In the genomic region with DNA sequence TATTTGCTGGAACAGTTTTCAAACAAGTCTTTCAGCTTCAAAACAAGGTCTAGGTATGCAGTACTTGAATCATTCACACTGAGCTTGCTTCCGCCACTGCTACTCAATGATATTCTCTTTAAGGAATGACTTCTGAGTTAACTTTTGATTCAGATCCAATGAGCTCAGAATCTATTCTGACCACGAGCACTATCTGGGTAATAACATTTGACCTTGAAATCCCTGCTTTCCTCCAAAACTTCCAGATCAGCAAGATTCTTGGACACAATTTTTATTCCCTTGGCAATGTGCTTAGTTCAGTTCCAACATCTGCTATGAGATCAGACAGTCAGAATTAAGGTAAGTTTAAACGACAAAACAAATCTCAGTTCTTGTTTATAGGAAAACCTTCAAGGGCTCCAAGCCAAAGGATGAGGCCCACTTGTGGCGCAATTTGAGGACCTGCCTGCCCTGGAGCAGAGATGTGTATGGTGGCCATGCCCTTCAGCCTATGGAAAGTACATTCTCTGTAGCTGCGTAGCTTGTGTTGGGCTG, we compare ENCODE assay signal across 8 cellular contexts.
DNase-seq lines count a peak whose midpoint lies in the region; ATAC-seq, FAIRE-seq and TF ChIP-seq lines count a peak whose summit lies in the region.

No MANE protein-coding gene starts in this region.

- ATAC-seq in activated T-helper 17 cell treated with anti-CD3 and anti-CD28 coated beads, Interleukin-2, amount 50 U/mL, for 72 hours (replicated peaks): peak; percentile 6
- ATAC-seq in heart left ventricle (peak in 3 of 4 donors; percentile 25 to 54 (median 48)), GM21786 (IDR thresholded peaks at IDR 0.05; ENCODE audit: unreplicated experiment) (no peak), GM21529 (IDR thresholded peaks at IDR 0.05; ENCODE audit: unreplicated experiment) (no peak)
- ATAC-seq in stimulated activated effector memory CD8-positive, alpha-beta T cell treated with anti-CD3 and anti-CD28 coated beads, Interleukin-12 subunit alpha, Interleukin-12 subunit beta, amount 100 ng/mL, for 72 hours: no peak

- H3K4me3 ChIP-seq in heart left ventricle: peak overlapping the region in 9 of 12 donors; percentile 6 to 47 (median 42)

- no peak for TF ChIP-seq CTCF in heart left ventricle (IDR thresholded peaks at IDR 0.05)

- no peak for TF ChIP-seq POLR2A in heart left ventricle (IDR thresholded peaks at IDR 0.05)

- H3K4me1 Mint-ChIP-seq in activated T-helper 17 cell treated with anti-CD3 and anti-CD28 coated beads, Interleukin-2, amount 50 U/mL, for 72 hours: peaks cover 78% of the 10 kb centered on the region
- H3K4me1 Mint-ChIP-seq in stimulated activated effector memory CD8-positive, alpha-beta T cell treated with anti-CD3 and anti-CD28 coated beads, Interleukin-12 subunit alpha, Interleukin-12 subunit beta, amount 100 ng/mL, for 72 hours: peaks cover 83% of the 10 kb centered on the region

- WGBS in heart left ventricle, 4 donors: 35 to 45% (median 43%) methylated on average over 5 of the region's 5 CpGs

- H3K4me3 Mint-ChIP-seq in activated T-helper 17 cell treated with anti-CD3 and anti-CD28 coated beads, Interleukin-2, amount 50 U/mL, for 72 hours: peak overlapping the region; percentile 85
- peak overlapping the region; percentile 77 for H3K4me3 Mint-ChIP-seq in stimulated activated effector memory CD8-positive, alpha-beta T cell treated with anti-CD3 and anti-CD28 coated beads, Interleukin-12 subunit alpha, Interleukin-12 subunit beta, amount 100 ng/mL, for 72 hours

- DNase-seq in GM18507 (ENCODE audit: extremely low spot score, insufficient read length, low read depth) (no peak), heart left ventricle (peak in 1 of 5 donors; percentile 41), GDM1 (lab: John Stamatoyannopoulos, UW) (no peak), DMS114 treated with DMSO at 0.1 percent for 48 hours (lab: John Stamatoyannopoulos, UW; ENCODE audit: unreplicated experiment) (no peak)
- no peak for DNase-seq in stimulated activated effector memory CD8-positive, alpha-beta T cell treated with anti-CD3 and anti-CD28 coated beads, Interleukin-12 subunit alpha, Interleukin-12 subunit beta, amount 100 ng/mL, for 72 hours (ENCODE audit: low spot score in 2 of 2)

- no peaks in the 10 kb centered on the region for H3K27me3 Mint-ChIP-seq in activated T-helper 17 cell treated with anti-CD3 and anti-CD28 coated beads, Interleukin-2, amount 50 U/mL, for 72 hours

- H3K9me3 Mint-ChIP-seq in activated T-helper 17 cell treated with anti-CD3 and anti-CD28 coated beads, Interleukin-2, amount 50 U/mL, for 72 hours: no peaks in the 10 kb centered on the region
- H3K9me3 Mint-ChIP-seq in stimulated activated effector memory CD8-positive, alpha-beta T cell treated with anti-CD3 and anti-CD28 coated beads, Interleukin-12 subunit alpha, Interleukin-12 subunit beta, amount 100 ng/mL, for 72 hours: no peaks in the 10 kb centered on the region

- peak overlapping the region; percentile 96 for H3K27ac Mint-ChIP-seq in activated T-helper 17 cell treated with anti-CD3 and anti-CD28 coated beads, Interleukin-2, amount 50 U/mL, for 72 hours
- H3K27ac Mint-ChIP-seq in stimulated activated effector memory CD8-positive, alpha-beta T cell treated with anti-CD3 and anti-CD28 coated beads, Interleukin-12 subunit alpha, Interleukin-12 subunit beta, amount 100 ng/mL, for 72 hours: no peak overlapping the region

- intact Hi-C loops in heart left ventricle (cut with DNase I): no loop called here

- peaks cover 85% of the 10 kb centered on the region for H3K36me3 Mint-ChIP-seq in activated T-helper 17 cell treated with anti-CD3 and anti-CD28 coated beads, Interleukin-2, amount 50 U/mL, for 72 hours (ENCODE audit: low read depth)
- H3K36me3 Mint-ChIP-seq in stimulated activated effector memory CD8-positive, alpha-beta T cell treated with anti-CD3 and anti-CD28 coated beads, Interleukin-12 subunit alpha, Interleukin-12 subunit beta, amount 100 ng/mL, for 72 hours: peaks cover 57% of the 10 kb centered on the region

- no peaks in the 10 kb centered on the region for H3K36me3 ChIP-seq in heart left ventricle

- no peaks in the 10 kb centered on the region for H3K27me3 ChIP-seq in heart left ventricle

- FAIRE-seq in GM18507 (lab: Jason Lieb, UNC): peak; percentile 46

- H3K9me3 ChIP-seq in heart left ventricle: no peaks in the 10 kb centered on the region

- peak overlapping the region; percentile 76 to 93 (median 90) for H3K27ac ChIP-seq in heart left ventricle

- H3K4me1 ChIP-seq in heart left ventricle: peaks cover 19 to 99% (median 96%) of the 10 kb centered on the region in 12 donors

Comparison
In these comparisons a context has a peak if more than half of its experiments do, and no peak if none do; other contexts are left out.
1. ATAC-seq: peak in activated T-helper 17 cell treated with anti-CD3 and anti-CD28 coated beads, Interleukin-2, amount 50 U/mL, for 72 hours (single experiment) and heart left ventricle (3 of 4); none in stimulated activated effector memory CD8-positive, alpha-beta T cell treated with anti-CD3 and anti-CD28 coated beads, Interleukin-12 subunit alpha, Interleukin-12 subunit beta, amount 100 ng/mL, for 72 hours (single experiment), GM21786 (single experiment) and GM21529 (single experiment).